In the genomic region with DNA sequence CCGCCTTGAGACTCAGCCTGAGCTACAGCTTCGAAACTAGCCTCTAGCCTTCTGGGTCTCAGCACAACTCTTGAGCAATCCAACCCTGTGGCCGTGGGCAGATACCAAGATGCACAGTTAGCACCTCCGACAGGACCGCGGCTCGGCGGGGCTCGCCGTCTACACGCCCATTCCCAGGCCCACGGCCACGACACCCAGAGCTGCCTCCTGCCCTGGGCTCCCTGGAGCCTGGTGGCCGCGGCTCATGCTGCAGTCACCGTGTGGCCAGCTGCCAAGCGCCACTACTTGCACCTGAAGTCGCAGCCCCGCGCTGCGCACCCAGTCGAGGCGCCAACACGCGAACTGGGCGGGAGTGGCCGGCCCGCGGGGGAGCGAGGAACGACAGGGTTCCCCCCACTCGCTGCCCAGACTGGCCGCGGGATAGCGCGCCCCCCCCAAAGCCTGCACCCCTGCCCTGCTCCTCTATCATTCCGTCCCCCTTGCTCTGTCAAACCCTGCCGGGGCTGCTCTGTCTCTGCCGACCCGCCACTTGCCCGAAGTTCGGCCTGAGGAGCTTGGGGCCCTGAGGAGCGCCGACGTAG, we compare ENCODE assay signal across 1 cellular context.
TF ChIP-seq lines count a peak whose summit lies in the region.

No MANE protein-coding gene starts in this region.

TF ChIP-seq in GM23338, 12 proteins besides CTCF, POLR2A, EP300 and RAD21 (continued from another document):
- TF ChIP-seq, protein P1, sequence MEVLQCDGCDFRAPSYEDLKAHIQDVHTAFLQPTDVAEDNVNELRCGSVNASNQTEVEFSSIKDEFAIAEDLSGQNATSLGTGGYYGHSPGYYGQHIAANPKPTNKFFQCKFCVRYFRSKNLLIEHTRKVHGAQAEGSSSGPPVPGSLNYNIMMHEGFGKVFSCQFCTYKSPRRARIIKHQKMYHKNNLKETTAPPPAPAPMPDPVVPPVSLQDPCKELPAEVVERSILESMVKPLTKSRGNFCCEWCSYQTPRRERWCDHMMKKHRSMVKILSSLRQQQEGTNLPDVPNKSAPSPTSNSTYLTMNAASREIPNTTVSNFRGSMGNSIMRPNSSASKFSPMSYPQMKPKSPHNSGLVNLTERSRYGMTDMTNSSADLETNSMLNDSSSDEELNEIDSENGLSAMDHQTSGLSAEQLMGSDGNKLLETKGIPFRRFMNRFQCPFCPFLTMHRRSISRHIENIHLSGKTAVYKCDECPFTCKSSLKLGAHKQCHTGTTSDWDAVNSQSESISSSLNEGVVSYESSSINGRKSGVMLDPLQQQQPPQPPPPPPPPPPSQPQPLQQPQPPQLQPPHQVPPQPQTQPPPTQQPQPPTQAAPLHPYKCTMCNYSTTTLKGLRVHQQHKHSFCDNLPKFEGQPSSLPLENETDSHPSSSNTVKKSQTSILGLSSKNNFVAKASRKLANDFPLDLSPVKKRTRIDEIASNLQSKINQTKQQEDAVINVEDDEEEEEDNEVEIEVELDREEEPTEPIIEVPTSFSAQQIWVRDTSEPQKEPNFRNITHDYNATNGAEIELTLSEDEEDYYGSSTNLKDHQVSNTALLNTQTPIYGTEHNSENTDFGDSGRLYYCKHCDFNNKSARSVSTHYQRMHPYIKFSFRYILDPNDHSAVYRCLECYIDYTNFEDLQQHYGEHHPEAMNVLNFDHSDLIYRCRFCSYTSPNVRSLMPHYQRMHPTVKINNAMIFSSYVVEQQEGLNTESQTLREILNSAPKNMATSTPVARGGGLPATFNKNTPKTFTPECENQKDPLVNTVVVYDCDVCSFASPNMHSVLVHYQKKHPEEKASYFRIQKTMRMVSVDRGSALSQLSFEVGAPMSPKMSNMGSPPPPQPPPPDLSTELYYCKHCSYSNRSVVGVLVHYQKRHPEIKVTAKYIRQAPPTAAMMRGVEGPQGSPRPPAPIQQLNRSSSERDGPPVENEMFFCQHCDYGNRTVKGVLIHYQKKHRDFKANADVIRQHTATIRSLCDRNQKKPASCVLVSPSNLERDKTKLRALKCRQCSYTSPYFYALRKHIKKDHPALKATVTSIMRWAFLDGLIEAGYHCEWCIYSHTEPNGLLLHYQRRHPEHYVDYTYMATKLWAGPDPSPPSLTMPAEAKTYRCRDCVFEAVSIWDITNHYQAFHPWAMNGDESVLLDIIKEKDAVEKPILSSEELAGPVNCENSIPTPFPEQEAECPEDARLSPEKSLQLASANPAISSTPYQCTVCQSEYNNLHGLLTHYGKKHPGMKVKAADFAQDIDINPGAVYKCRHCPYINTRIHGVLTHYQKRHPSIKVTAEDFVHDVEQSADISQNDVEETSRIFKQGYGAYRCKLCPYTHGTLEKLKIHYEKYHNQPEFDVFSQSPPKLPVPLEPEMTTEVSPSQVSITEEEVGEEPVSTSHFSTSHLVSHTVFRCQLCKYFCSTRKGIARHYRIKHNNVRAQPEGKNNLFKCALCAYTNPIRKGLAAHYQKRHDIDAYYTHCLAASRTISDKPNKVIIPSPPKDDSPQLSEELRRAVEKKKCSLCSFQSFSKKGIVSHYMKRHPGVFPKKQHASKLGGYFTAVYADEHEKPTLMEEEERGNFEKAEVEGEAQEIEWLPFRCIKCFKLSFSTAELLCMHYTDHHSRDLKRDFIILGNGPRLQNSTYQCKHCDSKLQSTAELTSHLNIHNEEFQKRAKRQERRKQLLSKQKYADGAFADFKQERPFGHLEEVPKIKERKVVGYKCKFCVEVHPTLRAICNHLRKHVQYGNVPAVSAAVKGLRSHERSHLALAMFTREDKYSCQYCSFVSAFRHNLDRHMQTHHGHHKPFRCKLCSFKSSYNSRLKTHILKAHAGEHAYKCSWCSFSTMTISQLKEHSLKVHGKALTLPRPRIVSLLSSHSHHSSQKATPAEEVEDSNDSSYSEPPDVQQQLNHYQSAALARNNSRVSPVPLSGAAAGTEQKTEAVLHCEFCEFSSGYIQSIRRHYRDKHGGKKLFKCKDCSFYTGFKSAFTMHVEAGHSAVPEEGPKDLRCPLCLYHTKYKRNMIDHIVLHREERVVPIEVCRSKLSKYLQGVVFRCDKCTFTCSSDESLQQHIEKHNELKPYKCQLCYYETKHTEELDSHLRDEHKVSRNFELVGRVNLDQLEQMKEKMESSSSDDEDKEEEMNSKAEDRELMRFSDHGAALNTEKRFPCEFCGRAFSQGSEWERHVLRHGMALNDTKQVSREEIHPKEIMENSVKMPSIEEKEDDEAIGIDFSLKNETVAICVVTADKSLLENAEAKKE (CRISPR knock-in tag; IDR thresholded peaks at IDR 0.05), result no peak
- no peak for TF ChIP-seq CREB1 (CRISPR knock-in tag; IDR thresholded peaks at IDR 0.05; ENCODE audit: low read depth)
